Comparison of ENCODE assay signal across 1 cellular context in genomic region chr15:55353030-55353429, GRCh38.
TF ChIP-seq lines count a peak whose summit lies in the region.

No MANE protein-coding gene starts in this region.

TF ChIP-seq in GM23338, 12 proteins besides CTCF, POLR2A, EP300 and RAD21 (continued from another document):
- peak; percentile 59; the same call in 1 of the 2 replicates for TF ChIP-seq ZNF462 (CRISPR knock-in tag; IDR thresholded peaks at IDR 0.05)
TF ChIP-seq in GM23338: peak in this region for 1.
